Comparison of ENCODE assay signal across 15 cellular contexts in the genomic region with DNA sequence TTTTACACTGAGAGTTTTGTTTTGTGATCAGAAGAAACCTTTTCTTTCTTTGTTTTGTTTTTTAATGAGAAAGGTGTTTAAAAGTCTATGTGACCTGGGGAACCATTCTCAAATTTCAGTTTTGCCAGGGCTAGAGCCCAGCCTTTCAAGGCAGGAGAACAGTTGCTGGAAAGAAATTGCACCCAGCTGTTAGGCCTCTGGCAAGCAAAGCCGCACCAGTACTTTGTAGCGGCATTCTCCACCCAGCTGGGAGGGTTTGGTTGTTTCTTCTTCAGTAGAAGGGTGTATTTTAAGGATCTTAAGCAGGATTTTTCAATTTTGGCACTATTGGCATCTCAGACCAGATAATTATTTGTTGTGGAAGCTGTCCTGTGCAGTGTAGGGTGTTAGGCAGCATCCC. TPM values are rescaled to one million over a fixed set of nuclear protein-coding genes. Genes with fewer than 3 reads are reported as not detected.
DNase-seq lines count a peak whose midpoint lies in the region; ATAC-seq and TF ChIP-seq lines count a peak whose summit lies in the region.
"Had no signal": no experiment of that assay in that cellular context is flagged by ENCODE, and none has a peak within 500 bp of the region (broad histone marks: within the 10 kb centered on the region; RNA-seq: fewer than 3 reads in every experiment).

No MANE protein-coding gene starts in this region.

- WGBS in mesenchymal stem cell = 100% methylated on average over 2 of the region's 2 CpGs

- H2AK5ac ChIP-seq in mesenchymal stem cell (ENCODE audit: low read length, severe bottlenecking) = no peak overlapping the region

- H2BK5ac ChIP-seq in mesenchymal stem cell (ENCODE audit: low read depth, low read length, poor library complexity, severe bottlenecking) = no peak overlapping the region

- peaks cover 8% of the 10 kb centered on the region for H3K79me1 ChIP-seq in mesenchymal stem cell (replicated peaks; ENCODE audit: low read length, poor library complexity, severe bottlenecking)

- peak overlapping the region in 2 of 3 donors; percentile 71 to 100 for H3K27ac Mint-ChIP-seq in CD4-positive, CD25-positive, alpha-beta regulatory T cell
- H3K27ac Mint-ChIP-seq in T-helper 17 cell = peak overlapping the region; percentile 86

- no peak overlapping the region for H2AFZ ChIP-seq in mesenchymal stem cell (ENCODE audit: low read depth, low read length)

- no peaks in the 10 kb centered on the region for H3K9me3 Mint-ChIP-seq in CD4-positive, CD25-positive, alpha-beta regulatory T cell

- H3K27me3 ChIP-seq in AG04450 (ENCODE audit: control insufficient read depth, insufficient read depth, low read length) (no peaks in the 10 kb centered on the region), mesenchymal stem cell (ENCODE audit: control insufficient read depth in 1 of 2, insufficient read depth in 1 of 2, low read length in 2 of 2) (no peaks in the 10 kb centered on the region), ascending aorta (no peaks in the 10 kb centered on the region)
- no peaks in the 10 kb centered on the region for H3K27me3 ChIP-seq in CD4-positive, CD25-positive, alpha-beta regulatory T cell (ENCODE audit: control insufficient read depth, insufficient read depth, low read length)

- no peak for DNase-seq in AG04450 (ENCODE audit: low read depth, low spot score)
- no peak for DNase-seq in CD4-positive, CD25-positive, alpha-beta regulatory T cell
- DNase-seq in T-helper 17 cell = no peak
- no peak for DNase-seq in mesenchymal stem cell
- no peak for DNase-seq in NCI-H526 treated with DMSO at 0.1 percent for 48 hours (lab: John Stamatoyannopoulos, UW)
- no peak for DNase-seq in ascending aorta (ENCODE audit: low spot score in 2 of 2)
- no peak for DNase-seq in retina
- no peak for DNase-seq in germinal center (ENCODE audit: low spot score)
- DNase-seq: activated CD8-positive, alpha-beta memory T cell treated with anti-CD3 and anti-CD28 coated beads, Interleukin-2, amount 50 U/mL, for 4 hours; central memory CD4-positive, alpha-beta T cell; mammary epithelial cell; NCI-H1105; NCI-H2227 treated with DMSO at 0.1 percent for 48 hours; stimulated activated naive CD4-positive, alpha-beta T cell treated with Interleukin-2 at 50 U/mL for 16 hours had no signal

- peaks cover 11% of the 10 kb centered on the region for H3K36me3 Mint-ChIP-seq in CD4-positive, CD25-positive, alpha-beta regulatory T cell
- no peaks in the 10 kb centered on the region for H3K36me3 Mint-ChIP-seq in T-helper 17 cell (ENCODE audit: low read depth)

- H3K36me3 ChIP-seq in CD4-positive, CD25-positive, alpha-beta regulatory T cell (ENCODE audit: control insufficient read depth, insufficient read depth, low read length) = peaks cover 2% of the 10 kb centered on the region
- H3K36me3 ChIP-seq in mesenchymal stem cell (ENCODE audit: control insufficient read depth in 1 of 2, insufficient read depth in 2 of 2, low read depth in 1 of 2, low read length in 2 of 2) = peaks cover 19 to 45% of the 10 kb centered on the region in 2 experiments
- peaks cover 27 to 32% of the 10 kb centered on the region in 2 donors for H3K36me3 ChIP-seq in ascending aorta

- H2BK15ac ChIP-seq in mesenchymal stem cell (ENCODE audit: low read depth, poor library complexity, severe bottlenecking) = no peak overlapping the region

- H3K23ac ChIP-seq in mesenchymal stem cell (ENCODE audit: low read length in 2 of 2) = no peak overlapping the region

- CTCF ChIA-PET in AG04450 (lab: Charles Lee) = no interaction called here

- H3K4me2 ChIP-seq in mesenchymal stem cell (ENCODE audit: low read length, poor library complexity, severe bottlenecking) = no peak overlapping the region

- no peaks in the 10 kb centered on the region for H3K27me3 Mint-ChIP-seq in CD4-positive, CD25-positive, alpha-beta regulatory T cell
- no peaks in the 10 kb centered on the region for H3K27me3 Mint-ChIP-seq in T-helper 17 cell

- H3K27ac ChIP-seq in AG04450 (ENCODE audit: low read depth, low read length) (peak overlapping the region; percentile 35), mesenchymal stem cell (ENCODE audit: low read length, poor library complexity, severe bottlenecking) (no peak overlapping the region), ascending aorta (no peak overlapping the region)
- H3K27ac ChIP-seq in CD4-positive, CD25-positive, alpha-beta regulatory T cell (ENCODE audit: insufficient read depth, low read length, poor library complexity, severe bottlenecking) = no peak overlapping the region
- H3K27ac ChIP-seq: C4-2B had no signal

- H3K4me3 ChIP-seq in AG04450 (ENCODE audit: low read depth, low read length) (no peak overlapping the region), mesenchymal stem cell (ENCODE audit: insufficient read depth in 1 of 2, low read depth in 1 of 2, low read length in 2 of 2) (no peak overlapping the region), ascending aorta (no peak overlapping the region)
- no peak overlapping the region for H3K4me3 ChIP-seq in CD4-positive, CD25-positive, alpha-beta regulatory T cell (ENCODE audit: low read depth, low read length)

- no peaks in the 10 kb centered on the region for H3K9me3 ChIP-seq in AG04450 (ENCODE audit: control insufficient read depth, insufficient read depth, low read length)
- no peaks in the 10 kb centered on the region for H3K9me3 ChIP-seq in CD4-positive, CD25-positive, alpha-beta regulatory T cell (ENCODE audit: control insufficient read depth in 2 of 2, low read length in 2 of 2)
- H3K9me3 ChIP-seq in T-helper 17 cell (ENCODE audit: control insufficient read depth, low read length, poor library complexity, severe bottlenecking) = no peaks in the 10 kb centered on the region
- no peaks in the 10 kb centered on the region for H3K9me3 ChIP-seq in mesenchymal stem cell (ENCODE audit: control insufficient read depth, low read length)
- no peaks in the 10 kb centered on the region for H3K9me3 ChIP-seq in ascending aorta

- no peak overlapping the region for H3K18ac ChIP-seq in mesenchymal stem cell (ENCODE audit: low read depth in 1 of 2, low read length in 2 of 2)

- peaks cover 68% of the 10 kb centered on the region for H3K4me1 ChIP-seq in CD4-positive, CD25-positive, alpha-beta regulatory T cell (ENCODE audit: control insufficient read depth, insufficient read depth, low read length, poor library complexity, severe bottlenecking)
- peaks cover 2% of the 10 kb centered on the region for H3K4me1 ChIP-seq in mesenchymal stem cell (ENCODE audit: control insufficient read depth, insufficient read depth, low read depth, low read length)
- no peaks in the 10 kb centered on the region for H3K4me1 ChIP-seq in ascending aorta

- no peak overlapping the region for H4K8ac ChIP-seq in mesenchymal stem cell (ENCODE audit: low read length)

- no peak for ATAC-seq in CD4-positive, CD25-positive, alpha-beta regulatory T cell (ENCODE audit: low read depth in 2 of 2)
- ATAC-seq in T-helper 17 cell = no peak

- intact Hi-C loops in ascending aorta (cut with DNase I) = no loop called here

- H3K4ac ChIP-seq in mesenchymal stem cell (ENCODE audit: low read depth in 1 of 2, low read length in 2 of 2) = no peak overlapping the region

- H2BK12ac ChIP-seq in mesenchymal stem cell (ENCODE audit: low read length in 2 of 2) = no peak overlapping the region

- H3K4me1 Mint-ChIP-seq in CD4-positive, CD25-positive, alpha-beta regulatory T cell = peaks cover 45 to 87% (median 72%) of the 10 kb centered on the region in 4 donors
- H3K4me1 Mint-ChIP-seq in T-helper 17 cell = peaks cover 43% of the 10 kb centered on the region

- peak overlapping the region; percentile 34 for H3K9ac ChIP-seq in mesenchymal stem cell (ENCODE audit: low read length)

- TF ChIP-seq CTCF in AG04450 (IDR thresholded peaks at IDR 0.05; ENCODE audit: low read depth, low read length) (no peak), ascending aorta (IDR thresholded peaks at IDR 0.05) (no peak)

- no peak overlapping the region for H4K91ac ChIP-seq in mesenchymal stem cell (ENCODE audit: low read length)

- H2BK120ac ChIP-seq in mesenchymal stem cell (ENCODE audit: low read depth, low read length) = no peak overlapping the region

- POLR2A ChIA-PET in AG04450 (lab: Yijun Ruan, JAX) = no interaction called here

- no peak overlapping the region for H3K14ac ChIP-seq in mesenchymal stem cell (ENCODE audit: low read length in 2 of 2)

- H3K4me3 Mint-ChIP-seq in CD4-positive, CD25-positive, alpha-beta regulatory T cell = no peak overlapping the region
- H3K4me3 Mint-ChIP-seq in T-helper 17 cell = no peak overlapping the region

RNA-seq across cellular contexts. Expression of a gene that starts 16.6 kb away (rescaled TPM):
- 3.8 and 4.0 TPM in 2 replicates for polyA plus RNA-seq in AG04450 (2011; rRNA removed)
- polyA minus RNA-seq in AG04450 (2011; rRNA and poly(A)+ RNA removed) = 3.1 and 4.5 TPM in 2 replicates
- 68.7 TPM for total RNA-seq in CD4-positive, CD25-positive, alpha-beta regulatory T cell
- 10 to 100 TPM; 60.7 to 75.8 (median 69.8) TPM for polyA plus RNA-seq in CD4-positive, CD25-positive, alpha-beta regulatory T cell
- 10 to 100 TPM; 32.1 to 33.7 TPM for total RNA-seq in T-helper 17 cell
- 29.8 TPM for polyA plus RNA-seq in mesenchymal stem cell (2013, experiment 1 of 2)
- polyA plus RNA-seq in mesenchymal stem cell (2013, experiment 2 of 2) = 28.9 TPM
- 7.7 TPM for total RNA-seq in ascending aorta
